Comparison of ENCODE assay signal across 6 cellular contexts in genomic region chr19:48964205-48965032, GRCh38.
DNase-seq lines count a peak whose midpoint lies in the region; ATAC-seq and TF ChIP-seq lines count a peak whose summit lies in the region.

No MANE protein-coding gene starts in this region.

- TF ChIP-seq CTCF in retinal pigment epithelial cell (conservative IDR thresholded peaks at IDR 0.05; ENCODE audit: low read depth, low read length), result no peak

- H3K4me3 ChIP-seq in retinal pigment epithelial cell (ENCODE audit: low read length), result peak overlapping the region; percentile 2

- no peaks in the 10 kb centered on the region for H3K27me3 Mint-ChIP-seq in activated naive CD4-positive, alpha-beta T cell treated with anti-CD3 and anti-CD28 coated beads, Interleukin-2, amount 50 U/mL, for 24 hours
- no peaks in the 10 kb centered on the region for H3K27me3 Mint-ChIP-seq in effector memory CD8-positive, alpha-beta T cell

- H3K4me1 Mint-ChIP-seq in activated naive CD4-positive, alpha-beta T cell treated with anti-CD3 and anti-CD28 coated beads, Interleukin-2, amount 50 U/mL, for 24 hours, result peaks cover 59% of the 10 kb centered on the region
- H3K4me1 Mint-ChIP-seq in effector memory CD8-positive, alpha-beta T cell (ENCODE audit: low read depth in 2 of 2), result peaks cover 49 to 60% of the 10 kb centered on the region in 2 donors

- no peaks in the 10 kb centered on the region for H3K9me3 Mint-ChIP-seq in activated naive CD4-positive, alpha-beta T cell treated with anti-CD3 and anti-CD28 coated beads, Interleukin-2, amount 50 U/mL, for 24 hours
- H3K9me3 Mint-ChIP-seq in effector memory CD8-positive, alpha-beta T cell, result no peaks in the 10 kb centered on the region

- H3K27ac Mint-ChIP-seq in activated naive CD4-positive, alpha-beta T cell treated with anti-CD3 and anti-CD28 coated beads, Interleukin-2, amount 50 U/mL, for 24 hours, result peak overlapping the region; percentile 99
- peak overlapping the region; percentile 95 to 99 for H3K27ac Mint-ChIP-seq in effector memory CD8-positive, alpha-beta T cell

- H3K36me3 Mint-ChIP-seq in activated naive CD4-positive, alpha-beta T cell treated with anti-CD3 and anti-CD28 coated beads, Interleukin-2, amount 50 U/mL, for 24 hours, result peaks cover 13% of the 10 kb centered on the region
- peaks cover 60% of the 10 kb centered on the region for H3K36me3 Mint-ChIP-seq in effector memory CD8-positive, alpha-beta T cell (ENCODE audit: insufficient read depth)

- DNase-seq in activated naive CD4-positive, alpha-beta T cell treated with Interleukin-2 at 50 U/mL for 16 hours, result no peak
- no peak for DNase-seq in effector memory CD8-positive, alpha-beta T cell
- no peak for DNase-seq in retinal pigment epithelial cell (ENCODE audit: low read depth)

- ATAC-seq in effector memory CD8-positive, alpha-beta T cell (replicated peaks), result no peak
- ATAC-seq in GM21360 (IDR thresholded peaks at IDR 0.05; ENCODE audit: unreplicated experiment) (no peak), GM18909 (IDR thresholded peaks at IDR 0.05; ENCODE audit: poor library complexity, unreplicated experiment) (no peak)

- H3K4me3 Mint-ChIP-seq in activated naive CD4-positive, alpha-beta T cell treated with anti-CD3 and anti-CD28 coated beads, Interleukin-2, amount 50 U/mL, for 24 hours, result peak overlapping the region; percentile 95
- peak overlapping the region; percentile 97 to 98 for H3K4me3 Mint-ChIP-seq in effector memory CD8-positive, alpha-beta T cell
